In the genomic region with DNA sequence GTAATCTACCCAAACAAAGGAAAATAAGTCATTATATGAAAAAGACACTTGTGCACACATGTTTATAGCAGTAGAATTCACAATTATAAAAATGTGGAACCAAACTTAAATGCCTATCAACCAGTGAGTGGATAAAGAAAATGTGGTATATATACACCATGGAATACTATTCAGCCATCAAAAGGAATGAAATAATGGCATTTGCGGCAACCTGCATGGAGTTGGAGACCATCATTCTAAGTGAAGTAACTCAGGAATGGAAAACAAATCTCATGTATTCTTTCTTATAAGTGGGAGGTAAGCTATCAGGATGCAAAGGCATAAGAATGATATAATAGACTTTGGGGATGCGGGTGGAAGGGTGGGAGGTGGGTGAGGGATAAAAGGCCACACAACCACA, we compare ENCODE assay signal across 34 cellular contexts.
"Had no signal": no experiment of that assay in that cellular context is flagged by ENCODE, and none has a peak within 500 bp of the region (broad histone marks: within the 10 kb centered on the region; RNA-seq: fewer than 3 reads in every experiment).

No MANE protein-coding gene starts in this region.

- H3K4me3 Mint-ChIP-seq: activated B cell treated with CpG ODN at 0.5 μM for 24 hours; activated CD4-positive, alpha-beta memory T cell treated with anti-CD3 and anti-CD28 coated beads for 36 hours; activated CD4-positive, alpha-beta T cell treated with anti-CD3 and anti-CD28 coated beads, Interleukin-2, amount 10 ng/mL, durations not matched to agents 24 days and 14 days; activated CD8-positive, alpha-beta T cell treated with anti-CD3 and anti-CD28 coated beads for 36 hours; activated naive CD4-positive, alpha-beta T cell treated with anti-CD3 and anti-CD28 coated beads for 36 hours; activated naive CD8-positive, alpha-beta T cell treated with anti-CD3 and anti-CD28 coated beads for 36 hours; activated T-cell treated with anti-CD3 and anti-CD28 coated beads, Interleukin-2, amount 50 U/mL, for 4 hours; activated T-cell treated with anti-CD3 and anti-CD28 coated beads, Interleukin-2, amount 50 U/mL, for 72 hours; activated T-helper 1 cell treated with anti-CD3 and anti-CD28 coated beads, Interleukin-12 subunit alpha, Interleukin-12 subunit beta, Interleukin-2, Interleukin-4 antibody, amounts not matched to agents 30 ng/mL and 10 ng/mL and 1 ng/mL, durations not matched to agents 14 hours and 24 hours and 36 hours; activated T-helper 17 cell treated with anti-CD3 and anti-CD28 coated beads, Interleukin-2, amount 50 U/mL, for 72 hours; T-helper 1 cell treated with Interleukin-12 subunit alpha and Interleukin-12 subunit beta and Interleukin-4 antibody, amounts not matched to agents 30 μg/mL and 1 μg/mL, for 36 hours; T-helper 2 cell treated with Interferon-gamma antibody and Interleukin-4, amounts not matched to agents 5 μg/mL and 100 μg/mL, for 36 hours had no signal

- H3K9me3 ChIP-seq: adrenal gland, body of pancreas, breast epithelium had no signal

- ATAC-seq: activated CD8-positive, alpha-beta T cell treated with anti-CD3 and anti-CD28 coated beads for 36 hours; activated naive CD4-positive, alpha-beta T cell treated with anti-CD3 and anti-CD28 coated beads, Interleukin-2, amount 50 U/mL, for 72 hours; activated T-cell treated with anti-CD3 and anti-CD28 coated beads, Interleukin-2, amount 50 U/mL, for 4 hours; activated T-cell treated with anti-CD3 and anti-CD28 coated beads, Interleukin-2, amount 50 U/mL, for 72 hours; activated T-helper 17 cell treated with anti-CD3 and anti-CD28 coated beads, Interleukin-2, amount 50 U/mL, for 72 hours; body of pancreas had no signal

- DNase-seq: activated B cell treated with CpG ODN at 0.5 μM for 24 hours; activated CD4-positive, alpha-beta memory T cell treated with anti-CD3 and anti-CD28 coated beads for 36 hours; activated CD4-positive, alpha-beta T cell treated with anti-CD3 and anti-CD28 coated beads for 4 hours; activated CD4-positive, alpha-beta T cell treated with anti-CD3 and anti-CD28 coated beads, Interleukin-2, amount 10 ng/mL, durations not matched to agents 24 days and 14 days; activated CD4-positive, alpha-beta T cell treated with anti-CD3 and anti-CD28 coated beads, Interleukin-2, amount 50 U/mL, for 1 hour; activated CD4-positive, alpha-beta T cell treated with anti-CD3 and anti-CD28 coated beads, Interleukin-2, amount 50 U/mL, for 4 hours; activated CD4-positive, CD25-positive, alpha-beta regulatory T cell treated with anti-CD3 and anti-CD28 coated beads, Interleukin-2, amount 50 U/mL, for 72 hours; activated CD8-positive, alpha-beta memory T cell treated with anti-CD3 and anti-CD28 coated beads, Interleukin-2, amount 50 U/mL, for 4 hours; activated CD8-positive, alpha-beta T cell treated with anti-CD3 and anti-CD28 coated beads for 36 hours; activated effector memory CD4-positive, alpha-beta T cell treated with anti-CD3 and anti-CD28 coated beads, Interleukin-2, amount 50 U/mL, for 16 hours; activated gamma-delta T cell treated with Interleukin-2 at 50 U/mL for 16 hours; activated naive CD4-positive, alpha-beta T cell; activated naive CD4-positive, alpha-beta T cell treated with anti-CD3 and anti-CD28 coated beads for 36 hours; activated naive CD4-positive, alpha-beta T cell treated with anti-CD3 and anti-CD28 coated beads, Interleukin-2, amount 50 U/mL, for 16 hours; activated naive CD8-positive, alpha-beta T cell treated with anti-CD3 and anti-CD28 coated beads for 36 hours; activated T-cell treated with anti-CD3 and anti-CD28 coated beads for 4 hours; activated T-cell treated with anti-CD3 and anti-CD28 coated beads, Interleukin-2, amount 50 U/mL, for 1 hour; activated T-cell treated with anti-CD3 and anti-CD28 coated beads, Interleukin-2, amount 50 U/mL, for 4 hours; activated T-cell treated with anti-CD3 and anti-CD28 coated beads, Interleukin-2, amount 50 U/mL, for 72 hours; adrenal gland; amniotic stem cell; aorta; body of pancreas; brain microvascular endothelial cell; central memory CD4-positive, alpha-beta T cell; T-helper 2 cell; T-helper 9 cell had no signal

- H3K27me3 Mint-ChIP-seq: activated B cell treated with CpG ODN at 0.5 μM for 24 hours; activated CD4-positive, alpha-beta memory T cell treated with anti-CD3 and anti-CD28 coated beads for 36 hours; activated CD4-positive, alpha-beta T cell treated with anti-CD3 and anti-CD28 coated beads, Interleukin-2, amount 10 ng/mL, durations not matched to agents 24 days and 14 days; activated CD8-positive, alpha-beta T cell treated with anti-CD3 and anti-CD28 coated beads for 36 hours; activated naive CD8-positive, alpha-beta T cell treated with anti-CD3 and anti-CD28 coated beads for 36 hours; activated T-helper 17 cell treated with anti-CD3 and anti-CD28 coated beads, Interleukin-2, amount 50 U/mL, for 72 hours had no signal

- H3K27me3 ChIP-seq: adrenal gland, body of pancreas, brain microvascular endothelial cell, breast epithelium had no signal

- H3K4me1 ChIP-seq: adrenal gland, breast epithelium had no signal

- H3K36me3 ChIP-seq: breast epithelium had no signal

- H3K4me3 ChIP-seq: adrenal gland, body of pancreas, breast epithelium had no signal

- H3K27ac Mint-ChIP-seq: activated B cell treated with CpG ODN at 0.5 μM for 24 hours; activated CD4-positive, alpha-beta memory T cell treated with anti-CD3 and anti-CD28 coated beads for 36 hours; activated CD4-positive, alpha-beta T cell treated with anti-CD3 and anti-CD28 coated beads, Interleukin-2, amount 10 ng/mL, durations not matched to agents 24 days and 14 days; activated CD8-positive, alpha-beta T cell treated with anti-CD3 and anti-CD28 coated beads for 36 hours; activated naive CD4-positive, alpha-beta T cell treated with anti-CD3 and anti-CD28 coated beads for 36 hours; activated naive CD4-positive, alpha-beta T cell treated with anti-CD3 and anti-CD28 coated beads, Interleukin-2, amount 50 U/mL, for 72 hours; activated naive CD8-positive, alpha-beta T cell treated with anti-CD3 and anti-CD28 coated beads for 36 hours; activated T-cell treated with anti-CD3 and anti-CD28 coated beads, Interleukin-2, amount 50 U/mL, for 72 hours; activated T-helper 1 cell treated with anti-CD3 and anti-CD28 coated beads, Interleukin-12 subunit alpha, Interleukin-12 subunit beta, Interleukin-2, Interleukin-4 antibody, amounts not matched to agents 30 ng/mL and 10 ng/mL and 1 ng/mL, durations not matched to agents 14 hours and 24 hours and 36 hours; activated T-helper 17 cell treated with anti-CD3 and anti-CD28 coated beads, Interleukin-2, amount 50 U/mL, for 72 hours; T-helper 1 cell treated with Interleukin-12 subunit alpha and Interleukin-12 subunit beta and Interleukin-4 antibody, amounts not matched to agents 30 μg/mL and 1 μg/mL, for 36 hours; T-helper 2 cell treated with Interferon-gamma antibody and Interleukin-4, amounts not matched to agents 5 μg/mL and 100 μg/mL, for 36 hours had no signal

- H3K27ac ChIP-seq: adrenal gland, body of pancreas, brain microvascular endothelial cell, breast epithelium, VCaP had no signal

- H3K4me1 Mint-ChIP-seq: activated B cell treated with CpG ODN at 0.5 μM for 24 hours; activated CD4-positive, alpha-beta T cell treated with anti-CD3 and anti-CD28 coated beads, Interleukin-2, amount 10 ng/mL, durations not matched to agents 24 days and 14 days; activated naive CD8-positive, alpha-beta T cell treated with anti-CD3 and anti-CD28 coated beads for 36 hours; activated T-helper 17 cell treated with anti-CD3 and anti-CD28 coated beads, Interleukin-2, amount 50 U/mL, for 72 hours had no signal
